In genomic region chr1:231527586-231528174, GRCh38 we compare ENCODE assay signal across 8 cellular contexts. TPM values are rescaled to one million over a fixed set of nuclear protein-coding genes. Genes with fewer than 3 reads are reported as not detected.
DNase-seq lines count a peak whose midpoint lies in the region; ATAC-seq and TF ChIP-seq lines count a peak whose summit lies in the region.

No MANE protein-coding gene starts in this region.

- H3K27me3 ChIP-seq in WERI-Rb-1 (ENCODE audit: insufficient read depth, low read depth, severe bottlenecking): no peaks in the 10 kb centered on the region
- H3K27me3 ChIP-seq in left ventricle myocardium inferior (ENCODE audit: low read depth): no peaks in the 10 kb centered on the region

- CTCF ChIA-PET in activated naive CD4-positive, alpha-beta T cell treated with anti-CD3 and anti-CD28 coated beads for 36 hours (lab: Charles Lee): interaction anchor here (0.6 kb wide), 1 partner anchor 59 kb away, joined by 3 read pairs; no protein-coding TSS in a partner anchor

- peaks cover 46% of the 10 kb centered on the region for H3K4me1 ChIP-seq in left ventricle myocardium inferior

- TF ChIP-seq CTCF in WERI-Rb-1 (IDR thresholded peaks at IDR 0.05; ENCODE audit: low read depth, low read length) (no peak), left ventricle myocardium inferior (IDR thresholded peaks at IDR 0.05; ENCODE audit: borderline replicate concordance) (no peak)

- H3K9me3 Mint-ChIP-seq in activated naive CD4-positive, alpha-beta T cell treated with anti-CD3 and anti-CD28 coated beads for 36 hours: no peaks in the 10 kb centered on the region

- H3K36me3 Mint-ChIP-seq in activated naive CD4-positive, alpha-beta T cell treated with anti-CD3 and anti-CD28 coated beads for 36 hours (ENCODE audit: low read depth): peaks cover 25% of the 10 kb centered on the region

- peak; percentile 14 for DNase-seq in activated naive CD4-positive, alpha-beta T cell treated with anti-CD3 and anti-CD28 coated beads for 36 hours
- DNase-seq in activated naive CD4-positive, alpha-beta T cell treated with Interleukin-2 at 50 U/mL for 16 hours: no peak
- DNase-seq in WERI-Rb-1: no peak
- no peak for DNase-seq in left ventricle myocardium inferior
- no peak for DNase-seq in D341Med (ENCODE audit: low spot score)
- DNase-seq in NCI-H2227 (lab: John Stamatoyannopoulos, UW; ENCODE audit: unreplicated experiment): no peak

- peak overlapping the region; percentile 96 for H3K4me3 Mint-ChIP-seq in activated naive CD4-positive, alpha-beta T cell treated with anti-CD3 and anti-CD28 coated beads for 36 hours

- peak overlapping the region; percentile 97 for H3K27ac Mint-ChIP-seq in activated naive CD4-positive, alpha-beta T cell treated with anti-CD3 and anti-CD28 coated beads for 36 hours

- peaks cover 15% of the 10 kb centered on the region for H3K36me3 ChIP-seq in WERI-Rb-1
- H3K36me3 ChIP-seq in left ventricle myocardium inferior: peaks cover 7% of the 10 kb centered on the region

- peaks cover 44% of the 10 kb centered on the region for H3K4me1 Mint-ChIP-seq in activated naive CD4-positive, alpha-beta T cell treated with anti-CD3 and anti-CD28 coated beads for 36 hours (ENCODE audit: low read depth)

- H3K4me3 ChIP-seq in WERI-Rb-1 (ENCODE audit: low read depth, low read length) (peak overlapping the region; percentile 99), left ventricle myocardium inferior (peak overlapping the region; percentile 76), skin epidermis (peak overlapping the region; percentile 61 to 78 (median 70))

- H3K27ac ChIP-seq in WERI-Rb-1: peak overlapping the region; percentile 96
- peak overlapping the region; percentile 95 for H3K27ac ChIP-seq in left ventricle myocardium inferior (replicated peaks)
- H3K27ac ChIP-seq in skin epidermis: peak overlapping the region in 20 of 21 experiments; percentile 80 to 96 (median 91)

- no peaks in the 10 kb centered on the region for H3K27me3 Mint-ChIP-seq in activated naive CD4-positive, alpha-beta T cell treated with anti-CD3 and anti-CD28 coated beads for 36 hours (ENCODE audit: low read depth)

- intact Hi-C loops in activated naive CD4-positive, alpha-beta T cell treated with anti-CD3 and anti-CD28 coated beads for 36 hours (cut with micrococcal nuclease): loop anchor here (1.0 to 10.0 kb wide), 10 partner anchors 34 to 553 kb away; partner anchors contain the start of genes ARV1, DISC1, EGLN1 and GNPAT
- intact Hi-C loops in left ventricle myocardium inferior (cut with micrococcal nuclease): no loop called here

- H3K9me3 ChIP-seq in WERI-Rb-1 (ENCODE audit: severe bottlenecking) (no peaks in the 10 kb centered on the region), left ventricle myocardium inferior (replicated peaks) (no peaks in the 10 kb centered on the region)

- ATAC-seq in HG03095 (IDR thresholded peaks at IDR 0.05; ENCODE audit: unreplicated experiment): peak; percentile 16

RNA-seq across cellular contexts. Expression of gene TSNAX, which starts 0.8 kb away (rescaled TPM):
- 10 to 100 TPM; 25.7 to 28.2 TPM for total RNA-seq in activated naive CD4-positive, alpha-beta T cell treated with anti-CD3 and anti-CD28 coated beads for 36 hours
- total RNA-seq in left ventricle myocardium inferior: 23.6 TPM
